Comparison of ENCODE assay signal across 8 cellular contexts in genomic region chr10:88932539-88933256, GRCh38. TPM values are rescaled to one million over a fixed set of nuclear protein-coding genes. Genes with fewer than 3 reads are reported as not detected.
DNase-seq lines count a peak whose midpoint lies in the region; FAIRE-seq and TF ChIP-seq lines count a peak whose summit lies in the region.

No MANE protein-coding gene starts in this region.

- TF ChIP-seq CTCF in D721Med (IDR thresholded peaks at IDR 0.05; ENCODE audit: insufficient read depth, missing control alignments), result peak; percentile 77
- peak; percentile 81 for TF ChIP-seq CTCF in GM20000 (IDR thresholded peaks at IDR 0.05; ENCODE audit: extremely low read depth, missing control alignments)
- peak; percentile 92 for TF ChIP-seq CTCF in cardiac muscle cell (IDR thresholded peaks at IDR 0.05; ENCODE audit: low read depth, low read length)
- peak; percentile 89 for TF ChIP-seq CTCF in progenitor cell of endocrine pancreas (IDR thresholded peaks at IDR 0.05; ENCODE audit: unreplicated experiment)

- no peak overlapping the region for H3K4me3 ChIP-seq in cardiac muscle cell

- FAIRE-seq in D721Med (lab: Jason Lieb, UNC), result peak; percentile 75

- H3K27ac Mint-ChIP-seq in activated naive CD8-positive, alpha-beta T cell treated with anti-CD3 and anti-CD28 coated beads for 36 hours, result peak overlapping the region; percentile 59
- H3K27ac Mint-ChIP-seq in progenitor cell of endocrine pancreas, result no peak overlapping the region

- no peak overlapping the region for H3K4me3 Mint-ChIP-seq in activated naive CD8-positive, alpha-beta T cell treated with anti-CD3 and anti-CD28 coated beads for 36 hours
- H3K4me3 Mint-ChIP-seq in progenitor cell of endocrine pancreas (ENCODE audit: low read depth), result no peak overlapping the region

- H3K4me1 ChIP-seq in cardiac muscle cell (ENCODE audit: low read depth), result no peaks in the 10 kb centered on the region

- H3K27me3 ChIP-seq in cardiac muscle cell, result no peaks in the 10 kb centered on the region

- no peaks in the 10 kb centered on the region for H3K27me3 Mint-ChIP-seq in activated naive CD8-positive, alpha-beta T cell treated with anti-CD3 and anti-CD28 coated beads for 36 hours
- H3K27me3 Mint-ChIP-seq in progenitor cell of endocrine pancreas, result peaks cover 7% of the 10 kb centered on the region

- intact Hi-C loops in posterior vena cava (cut with DNase I), result loop anchor here in 1 of 2 donors (5.0 kb wide), 1 partner anchor 95 kb away; no protein-coding TSS in a partner anchor

- no peaks in the 10 kb centered on the region for H3K9me3 ChIP-seq in cardiac muscle cell (ENCODE audit: low read depth)

- H3K27ac ChIP-seq in cardiac muscle cell, result no peak overlapping the region

- H3K9me3 Mint-ChIP-seq in activated naive CD8-positive, alpha-beta T cell treated with anti-CD3 and anti-CD28 coated beads for 36 hours, result no peaks in the 10 kb centered on the region
- H3K9me3 Mint-ChIP-seq in progenitor cell of endocrine pancreas (ENCODE audit: low read depth), result no peaks in the 10 kb centered on the region

- H3K36me3 ChIP-seq in cardiac muscle cell, result peaks cover 3% of the 10 kb centered on the region

- H3K4me1 Mint-ChIP-seq in activated naive CD8-positive, alpha-beta T cell treated with anti-CD3 and anti-CD28 coated beads for 36 hours, result peaks cover 17% of the 10 kb centered on the region
- H3K4me1 Mint-ChIP-seq in progenitor cell of endocrine pancreas (ENCODE audit: low read depth), result peaks cover 3% of the 10 kb centered on the region

- in situ Hi-C loops in KBM-7 (cut with MboI; ENCODE audit: low pct_unique_long_range_greater_than_20kb, low sequenced_read_pairs), result loop anchor here (25.0 kb wide), 1 partner anchor 280 kb away; the partner anchor contains the start of gene CH25H

- DNase-seq in D721Med (ENCODE audit: insufficient read length, low spot score) (no peak), GM20000 (ENCODE audit: low spot score) (peak; percentile 57), KBM-7 (peak; percentile 69), OCI-M1 (lab: John Stamatoyannopoulos, UW) (peak; percentile 89), cardiac muscle cell (ENCODE audit: low read depth in 1 of 2, low spot score in 1 of 2) (peak; percentile 84 to 89), progenitor cell of endocrine pancreas (ENCODE audit: low spot score, unreplicated experiment) (no peak), posterior vena cava (ENCODE audit: low spot score) (no peak)
- DNase-seq in activated naive CD8-positive, alpha-beta T cell treated with anti-CD3 and anti-CD28 coated beads for 36 hours, result peak; percentile 13

- peaks cover 12% of the 10 kb centered on the region for H3K36me3 Mint-ChIP-seq in activated naive CD8-positive, alpha-beta T cell treated with anti-CD3 and anti-CD28 coated beads for 36 hours
- no peaks in the 10 kb centered on the region for H3K36me3 Mint-ChIP-seq in progenitor cell of endocrine pancreas (ENCODE audit: insufficient read depth)

RNA-seq across cellular contexts. Expression of gene ACTA2, which starts 19.9 kb away (rescaled TPM):
- 1 to 10 TPM; 4.7 to 5.0 TPM for total RNA-seq in activated naive CD8-positive, alpha-beta T cell treated with anti-CD3 and anti-CD28 coated beads for 36 hours
- total RNA-seq in cardiac muscle cell, result 405 and 1,463 TPM in 2 replicates
- 725 and 2,064 TPM in 2 replicates for polyA plus RNA-seq in cardiac muscle cell
- total RNA-seq in progenitor cell of endocrine pancreas, result 4.1 and 6.0 TPM in 2 replicates
- 1,000 to 10,000 TPM; 4,350 to 6,560 TPM for total RNA-seq in posterior vena cava

RNA-seq across cellular contexts. Expression of gene STAMBPL1, which starts 52.7 kb away (rescaled TPM):
- total RNA-seq in activated naive CD8-positive, alpha-beta T cell treated with anti-CD3 and anti-CD28 coated beads for 36 hours, result 10 to 100 TPM; 27.8 to 28.4 TPM
- total RNA-seq in cardiac muscle cell (36.0 and 38.4 TPM in 2 replicates), progenitor cell of endocrine pancreas (1.3 TPM in 2 replicates), posterior vena cava (1 to 10 TPM; 4.4 to 6.0 TPM)
- 3.6 and 7.9 TPM in 2 replicates for polyA plus RNA-seq in cardiac muscle cell

RNA-seq across cellular contexts. Expression of gene FAS, which starts 57.9 kb away (rescaled TPM):
- 10 to 100 TPM; 31.1 to 33.4 TPM for total RNA-seq in activated naive CD8-positive, alpha-beta T cell treated with anti-CD3 and anti-CD28 coated beads for 36 hours
- total RNA-seq in cardiac muscle cell (0.67 and 1.2 TPM in 2 replicates), progenitor cell of endocrine pancreas (1.9 and 2.7 TPM in 2 replicates), posterior vena cava (10 to 100 TPM; 30.7 to 40.7 TPM)
- polyA plus RNA-seq in cardiac muscle cell, result 0.77 and 1.9 TPM in 2 replicates

Comparison
In these comparisons a context has a peak if more than half of its experiments do, and no peak if none do; other contexts are left out.
1. DNase-seq: peak in GM20000 (single experiment), KBM-7 (single experiment), OCI-M1 (single experiment), activated naive CD8-positive, alpha-beta T cell treated with anti-CD3 and anti-CD28 coated beads for 36 hours (single experiment) and cardiac muscle cell (2 of 2); none in D721Med (single experiment), progenitor cell of endocrine pancreas (single experiment) and posterior vena cava (single experiment).
2. RNA of gene ACTA2, which starts 19.9 kb away (total RNA-seq): 4,350 to 6,560 TPM in posterior vena cava and 405 to 1,463 TPM in cardiac muscle cell; 4.7 to 5.0 TPM in activated naive CD8-positive, alpha-beta T cell treated with anti-CD3 and anti-CD28 coated beads for 36 hours and 4.1 to 6.0 TPM in progenitor cell of endocrine pancreas; every median in the first group is over 10 times any median in the second.
3. Peak in every context shown above with its lines, with median percentiles within 50 percentile points of each other: CTCF ChIP-seq.